In the genomic region with DNA sequence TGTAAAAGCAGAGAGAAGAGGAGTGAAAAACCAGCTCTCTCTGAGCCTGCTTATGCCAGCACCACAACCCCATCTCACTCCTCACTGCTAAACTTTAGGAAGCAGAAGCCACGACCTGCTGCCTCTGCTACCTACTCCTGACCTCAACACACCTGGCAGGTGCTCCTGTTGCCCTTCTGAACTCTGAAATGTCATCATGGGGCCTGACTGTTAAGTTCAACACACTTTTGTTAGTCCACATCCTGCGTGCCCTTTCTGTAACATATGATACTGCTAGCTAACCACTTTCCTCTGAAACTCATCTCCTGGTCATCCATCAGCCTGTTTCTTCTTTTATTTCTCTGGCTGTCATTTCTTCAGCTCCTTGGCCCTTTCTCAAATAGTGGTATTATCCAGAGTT, we compare ENCODE assay signal across 25 cellular contexts.
"Had no signal": no experiment of that assay in that cellular context is flagged by ENCODE, and none has a peak within 500 bp of the region (broad histone marks: within the 10 kb centered on the region; RNA-seq: fewer than 3 reads in every experiment).

No MANE protein-coding gene starts in this region.

- H3K27ac ChIP-seq: adrenal gland, PC-9 had no signal

- H3K36me3 ChIP-seq: adrenal gland had no signal

- ATAC-seq: activated T-helper 17 cell treated with anti-CD3 and anti-CD28 coated beads, Interleukin-2, amount 50 U/mL, for 72 hours; T-helper 17 cell; WTC11 had no signal

- H3K4me2 ChIP-seq: PC-9 had no signal

- H3K9me3 ChIP-seq: adrenal gland had no signal

- H3K27me3 ChIP-seq: adrenal gland had no signal

- DNase-seq: activated CD4-positive, alpha-beta memory T cell treated with anti-CD3 and anti-CD28 coated beads for 36 hours; activated CD4-positive, alpha-beta T cell treated with anti-CD3 and anti-CD28 coated beads for 48 hours; activated CD4-positive, CD25-positive, alpha-beta regulatory T cell treated with anti-CD3 and anti-CD28 coated beads, Interleukin-2, amount 50 U/mL, for 72 hours; activated CD8-positive, alpha-beta memory T cell treated with anti-CD3 and anti-CD28 coated beads for 24 hours; activated gamma-delta T cell; activated naive CD4-positive, alpha-beta T cell treated with anti-CD3 and anti-CD28 coated beads for 36 hours; activated naive CD8-positive, alpha-beta T cell treated with anti-CD3 and anti-CD28 coated beads, Interleukin-2, amount 10 ng/mL, durations not matched to agents 7 days and 5 days; activated T-cell treated with anti-CD3 and anti-CD28 coated beads for 4 hours; activated T-cell treated with anti-CD3 and anti-CD28 coated beads, Interleukin-2, amount 50 U/mL, for 48 hours; adrenal gland; anterior cingulate cortex; Kasumi-1; KBM-7; NCI-H1048; NCI-H146; NCI-H187 treated with DMSO at 0.1 percent for 48 hours; NCI-H2171; NCI-H2227 treated with DMSO at 0.1 percent for 48 hours; NCI-H446 treated with DMSO at 0.1 percent for 48 hours; PC-9; SIG-M5; T-helper 17 cell; T-helper 9 cell had no signal

- H3K4me3 ChIP-seq: adrenal gland, PC-9 had no signal

- H2AFZ ChIP-seq: PC-9 had no signal

- H3K4me1 ChIP-seq: adrenal gland had no signal
